1 cellular context compared by ENCODE assay signal in genomic region chr5:144504929-144505578, GRCh38.
TF ChIP-seq lines count a peak whose summit lies in the region.

No MANE protein-coding gene starts in this region.

TF ChIP-seq in WTC11, 78 proteins besides CTCF, POLR2A, EP300 and RAD21 (continued from another document):
- TF ChIP-seq ZNF512 (CRISPR knock-in tag; IDR thresholded peaks at IDR 0.05; ENCODE audit: borderline replicate concordance): no peak
- no peak for TF ChIP-seq ZNF416 (CRISPR knock-in tag; IDR thresholded peaks at IDR 0.05)
- TF ChIP-seq FOXP4 (CRISPR knock-in tag; IDR thresholded peaks at IDR 0.05): no peak; the same call in 1 of the 2 replicates
- no peak for TF ChIP-seq ZNF423 (CRISPR knock-in tag; IDR thresholded peaks at IDR 0.05)
- no peak for TF ChIP-seq SMAD3 (CRISPR knock-in tag; IDR thresholded peaks at IDR 0.05; ENCODE audit: borderline replicate concordance)
- no peak for TF ChIP-seq ZSCAN18 (CRISPR knock-in tag; IDR thresholded peaks at IDR 0.05)
- no peak for TF ChIP-seq ARID4B (CRISPR knock-in tag; IDR thresholded peaks at IDR 0.05; ENCODE audit: borderline replicate concordance)
- no peak for TF ChIP-seq ZNF281 (CRISPR knock-in tag; IDR thresholded peaks at IDR 0.05)
- no peak for TF ChIP-seq ZNF671 (CRISPR knock-in tag; IDR thresholded peaks at IDR 0.05)
- no peak for TF ChIP-seq ZMAT4 (CRISPR knock-in tag; IDR thresholded peaks at IDR 0.05)
- no peak for TF ChIP-seq ZNF396 (CRISPR knock-in tag; IDR thresholded peaks at IDR 0.05; ENCODE audit: borderline replicate concordance)
- TF ChIP-seq E2F4 (CRISPR knock-in tag; IDR thresholded peaks at IDR 0.05; ENCODE audit: borderline replicate concordance, low read depth): no peak
- no peak for TF ChIP-seq ZBTB21 (CRISPR knock-in tag; IDR thresholded peaks at IDR 0.05; ENCODE audit: borderline replicate concordance)
- TF ChIP-seq GABPB1 (CRISPR knock-in tag; IDR thresholded peaks at IDR 0.05): no peak
